ENCODE assay signal across 18 cellular contexts in the genomic region with DNA sequence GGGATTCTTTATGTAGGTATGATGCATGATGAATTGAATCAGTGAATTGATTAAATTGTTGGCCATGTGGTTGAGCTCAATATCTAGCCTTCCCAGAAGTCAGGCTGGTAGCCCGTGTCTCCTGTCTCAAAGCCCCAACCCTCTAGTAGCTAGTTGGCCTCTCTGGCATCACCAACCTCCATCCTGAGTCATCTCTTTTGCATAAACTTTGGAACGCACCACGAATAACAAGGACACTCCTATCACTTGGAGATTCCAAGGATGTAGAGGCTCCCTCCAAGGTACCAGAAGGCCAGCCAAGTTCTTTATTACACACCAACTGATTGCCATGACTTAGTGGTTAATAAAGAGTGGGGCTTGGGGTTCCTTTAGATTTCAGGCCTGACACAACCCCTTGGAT.
"Had no signal": no experiment of that assay in that cellular context is flagged by ENCODE, and none has a peak within 500 bp of the region (broad histone marks: within the 10 kb centered on the region; RNA-seq: fewer than 3 reads in every experiment).

No MANE protein-coding gene starts in this region.

- DNase-seq: activated CD4-positive, alpha-beta T cell treated with anti-CD3 and anti-CD28 coated beads, Interleukin-2, amount 50 U/mL, for 4 hours; activated CD4-positive, CD25-positive, alpha-beta regulatory T cell treated with anti-CD3 and anti-CD28 coated beads, Interleukin-2, amount 50 U/mL, for 72 hours; activated effector memory CD4-positive, alpha-beta T cell treated with anti-CD3 and anti-CD28 coated beads, Interleukin-2, amount 50 U/mL, for 16 hours; activated naive CD8-positive, alpha-beta T cell treated with anti-CD3 and anti-CD28 coated beads, Interleukin-2, amount 50 U/mL, for 24 hours; activated T-cell treated with anti-CD3 and anti-CD28 coated beads, Interleukin-2, amount 50 U/mL, for 1 hour; caudate nucleus; colonic mucosa; effector CD4-positive, alpha-beta T cell; left cardiac atrium; sigmoid colon; stimulated activated CD4-positive, alpha-beta T cell treated with anti-CD3 and anti-CD28 coated beads, Interleukin-12 subunit alpha, Interleukin-12 subunit beta, amount 100 ng/mL, for 4 hours; stimulated activated naive CD4-positive, alpha-beta T cell treated with Interleukin-2 at 50 U/mL for 16 hours; SW 1271; trophoblast cell had no signal

- H3K27me3 ChIP-seq: ascending aorta, colonic mucosa, sigmoid colon had no signal

- H3K4me1 ChIP-seq: ascending aorta, colonic mucosa, sigmoid colon had no signal

- H3K9me3 ChIP-seq: ascending aorta, colonic mucosa, sigmoid colon had no signal

- H3K36me3 ChIP-seq: ascending aorta, colonic mucosa, sigmoid colon had no signal

- H3K27ac ChIP-seq: ascending aorta, colonic mucosa, sigmoid colon had no signal

- H3K27ac Mint-ChIP-seq: activated naive CD8-positive, alpha-beta T cell treated with anti-CD3 and anti-CD28 coated beads, Interleukin-2, amount 50 U/mL, for 24 hours; nephron; T-helper 2 cell treated with Interferon-gamma antibody and Interleukin-4, amounts not matched to agents 5 μg/mL and 100 μg/mL, for 36 hours had no signal

- H3K4me3 Mint-ChIP-seq: activated naive CD8-positive, alpha-beta T cell treated with anti-CD3 and anti-CD28 coated beads, Interleukin-2, amount 50 U/mL, for 24 hours; nephron; T-helper 2 cell treated with Interferon-gamma antibody and Interleukin-4, amounts not matched to agents 5 μg/mL and 100 μg/mL, for 36 hours had no signal

- H3K4me3 ChIP-seq: ascending aorta, colonic mucosa, lung, sigmoid colon had no signal

- H3K27me3 Mint-ChIP-seq: activated naive CD8-positive, alpha-beta T cell treated with anti-CD3 and anti-CD28 coated beads, Interleukin-2, amount 50 U/mL, for 24 hours had no signal

- H3K4me1 Mint-ChIP-seq: nephron had no signal
